28 cellular contexts compared by ENCODE assay signal in the genomic region with DNA sequence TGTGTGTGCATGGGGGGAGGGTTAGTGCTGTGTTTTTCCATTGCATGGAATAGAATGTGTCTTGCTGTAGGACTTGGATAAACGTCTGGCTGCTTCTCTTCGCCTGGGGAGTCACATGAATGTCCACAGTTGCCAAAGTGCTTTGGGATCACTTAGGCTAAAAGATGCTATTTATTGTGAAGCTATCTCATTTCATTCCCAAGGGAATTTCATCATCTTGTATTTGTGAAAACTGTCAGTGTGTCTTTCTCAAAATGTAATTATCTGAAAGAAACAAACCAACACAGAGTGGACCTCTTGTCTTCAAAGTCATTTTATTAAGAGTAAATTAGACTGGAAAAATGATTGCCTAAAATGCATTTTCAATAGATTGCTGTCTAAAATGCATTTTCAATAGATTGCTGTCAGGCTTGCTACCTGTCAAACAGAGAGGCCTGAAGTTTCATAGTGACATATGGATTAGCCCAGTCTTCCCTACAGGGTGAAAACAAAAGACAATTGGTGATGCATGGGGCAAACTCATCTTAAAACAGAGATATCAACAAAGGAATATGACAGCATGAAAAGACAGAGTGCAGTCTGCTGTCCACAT.
DNase-seq lines count a peak whose midpoint lies in the region; ATAC-seq and TF ChIP-seq lines count a peak whose summit lies in the region.
"Had no signal": no experiment of that assay in that cellular context is flagged by ENCODE, and none has a peak within 500 bp of the region (broad histone marks: within the 10 kb centered on the region; RNA-seq: fewer than 3 reads in every experiment).

No MANE protein-coding gene starts in this region.

- no peak for TF ChIP-seq CTCF in endodermal cell (conservative IDR thresholded peaks at IDR 0.05)

- H3K4me1 Mint-ChIP-seq in activated CD4-positive, alpha-beta T cell treated with anti-CD3 and anti-CD28 coated beads, Interleukin-2, amount 10 ng/mL, durations not matched to agents 24 days and 14 days, result peaks cover 7% of the 10 kb centered on the region
- no peaks in the 10 kb centered on the region for H3K4me1 Mint-ChIP-seq in endodermal cell

- peaks cover 3% of the 10 kb centered on the region for H3K4me1 ChIP-seq in endodermal cell (ENCODE audit: control insufficient read depth, insufficient read depth, low read length)
- H3K4me1 ChIP-seq: parathyroid adenoma, suprapubic skin, uterus had no signal

- no peak overlapping the region for H3K27ac Mint-ChIP-seq in activated CD4-positive, alpha-beta T cell treated with anti-CD3 and anti-CD28 coated beads, Interleukin-2, amount 10 ng/mL, durations not matched to agents 24 days and 14 days
- no peak overlapping the region for H3K27ac Mint-ChIP-seq in endodermal cell
- H3K27ac Mint-ChIP-seq: memory B cell; stimulated activated memory B cell treated with anti-CD40 and anti-IgM and Interleukin-4, amounts not matched to agents 10 μg/mL and 1 μg/mL and 100 μg/mL, for 72 hours had no signal

- intact Hi-C loops in activated CD4-positive, alpha-beta T cell treated with anti-CD3 and anti-CD28 coated beads, Interleukin-2, amount 10 ng/mL, durations not matched to agents 24 days and 14 days (cut with micrococcal nuclease), result no loop called here
- intact Hi-C loops in sciatic nerve (cut with DNase I) (no loop called here), posterior vena cava (cut with DNase I) (loop anchor here (5.0 to 10.0 kb wide), 2 partner anchors 632 to 635 kb away; no protein-coding TSS in a partner anchor)

- no peaks in the 10 kb centered on the region for H3K9me3 ChIP-seq in endodermal cell (ENCODE audit: control insufficient read depth, low read length)
- H3K9me3 ChIP-seq: BLaER1 treated with 17β-estradiol and CSF1 and Interleukin-3, amounts not matched to agents 10 nM and 100 nM; suprapubic skin; uterus had no signal

- ATAC-seq in sciatic nerve (peak; percentile 15), HG03097 (IDR thresholded peaks at IDR 0.05; ENCODE audit: low FRiP score, unreplicated experiment) (no peak)
- ATAC-seq: activated T-cell treated with anti-CD3 and anti-CD28 coated beads, Interleukin-2, amount 50 U/mL, for 4 hours; left colon; stimulated activated memory B cell treated with anti-CD40 and anti-IgM and Interleukin-4, amounts not matched to agents 10 μg/mL and 1 μg/mL and 100 μg/mL, for 72 hours had no signal

- no peak overlapping the region for H3K9ac ChIP-seq in endodermal cell (ENCODE audit: extremely low read depth, low read length, poor library complexity, severe bottlenecking)
- H3K9ac ChIP-seq: BLaER1 treated with 17β-estradiol and CSF1 and Interleukin-3, amounts not matched to agents 10 nM and 100 nM; parathyroid adenoma had no signal

- no peaks in the 10 kb centered on the region for H3K36me3 ChIP-seq in endodermal cell (ENCODE audit: control insufficient read depth, insufficient read depth, low read length)
- H3K36me3 ChIP-seq: BLaER1 treated with 17β-estradiol and CSF1 and Interleukin-3, amounts not matched to agents 10 nM and 100 nM; suprapubic skin; uterus had no signal

- DNase-seq in activated CD4-positive, alpha-beta T cell treated with anti-CD3 and anti-CD28 coated beads, Interleukin-2, amount 10 ng/mL, durations not matched to agents 24 days and 14 days, result no peak
- no peak for DNase-seq in activated CD4-positive, alpha-beta T cell treated with anti-CD3 and anti-CD28 coated beads, Interleukin-2, amount 50 U/mL, for 1 hour
- DNase-seq in NCI-H2171 treated with DMSO at 0.1 percent for 48 hours (lab: John Stamatoyannopoulos, UW) (peak; percentile 91), endodermal cell (no peak), sciatic nerve (ENCODE audit: low spot score) (no peak), posterior vena cava (ENCODE audit: low spot score) (no peak), DMS53 (lab: John Stamatoyannopoulos, UW) (no peak)
- DNase-seq: ACHN; activated CD4-positive, CD25-positive, alpha-beta regulatory T cell treated with anti-CD3 and anti-CD28 coated beads, Interleukin-2, amount 50 U/mL, for 72 hours; activated naive CD4-positive, alpha-beta T cell treated with Interleukin-2 at 50 U/mL for 16 hours; activated T-cell treated with anti-CD3 and anti-CD28 coated beads, Interleukin-2, amount 50 U/mL, for 4 hours; cortex of kidney; EL; GOT3; IMR-90; left colon; naive B cell; NCI-H1105; RPMI8226; stimulated activated CD4-positive, alpha-beta T cell treated with anti-CD3 and anti-CD28 coated beads, Interleukin-1b, Interleukin-23, amount 100 ng/mL, for 48 hours; T1000; uterus had no signal

- H3K27me3 Mint-ChIP-seq in activated CD4-positive, alpha-beta T cell treated with anti-CD3 and anti-CD28 coated beads, Interleukin-2, amount 10 ng/mL, durations not matched to agents 24 days and 14 days, result no peaks in the 10 kb centered on the region
- no peaks in the 10 kb centered on the region for H3K27me3 Mint-ChIP-seq in endodermal cell (ENCODE audit: insufficient read depth)

- H3K9me3 Mint-ChIP-seq in activated CD4-positive, alpha-beta T cell treated with anti-CD3 and anti-CD28 coated beads, Interleukin-2, amount 10 ng/mL, durations not matched to agents 24 days and 14 days, result no peaks in the 10 kb centered on the region
- H3K9me3 Mint-ChIP-seq in endodermal cell, result peaks cover 11% of the 10 kb centered on the region
- H3K9me3 Mint-ChIP-seq: activated T-cell treated with anti-CD3 and anti-CD28 coated beads, Interleukin-2, amount 50 U/mL, for 4 hours; memory B cell; naive B cell; stimulated activated memory B cell treated with anti-CD40 and anti-IgM and Interleukin-4, amounts not matched to agents 10 μg/mL and 1 μg/mL and 100 μg/mL, for 72 hours had no signal

- peak overlapping the region; percentile 8 for H3K4me3 Mint-ChIP-seq in activated CD4-positive, alpha-beta T cell treated with anti-CD3 and anti-CD28 coated beads, Interleukin-2, amount 10 ng/mL, durations not matched to agents 24 days and 14 days
- H3K4me3 Mint-ChIP-seq in endodermal cell, result no peak overlapping the region
- H3K4me3 Mint-ChIP-seq: activated T-cell treated with anti-CD3 and anti-CD28 coated beads, Interleukin-2, amount 50 U/mL, for 4 hours; memory B cell; naive B cell; stimulated activated memory B cell treated with anti-CD40 and anti-IgM and Interleukin-4, amounts not matched to agents 10 μg/mL and 1 μg/mL and 100 μg/mL, for 72 hours had no signal

- WGBS in endodermal cell (ENCODE audit: insufficient coverage in 1 of 2, insufficient read length in 1 of 2), 2 experiments, result 78% methylated on average over 2 of the region's 2 CpGs; no CpG with 5 or more reads in 1 of the 2 experiments

- no peaks in the 10 kb centered on the region for H3K27me3 ChIP-seq in endodermal cell (ENCODE audit: control insufficient read depth, insufficient read depth, low read length, poor library complexity, severe bottlenecking)
- H3K27me3 ChIP-seq: BLaER1 treated with 17β-estradiol and CSF1 and Interleukin-3, amounts not matched to agents 10 nM and 100 nM; suprapubic skin; uterus had no signal

- H3K27ac ChIP-seq in endodermal cell (ENCODE audit: low read depth, low read length), result peak overlapping the region; percentile 75
- H3K27ac ChIP-seq: parathyroid adenoma, suprapubic skin, uterus had no signal

- H3K36me3 Mint-ChIP-seq in activated CD4-positive, alpha-beta T cell treated with anti-CD3 and anti-CD28 coated beads, Interleukin-2, amount 10 ng/mL, durations not matched to agents 24 days and 14 days (ENCODE audit: low read depth), result no peaks in the 10 kb centered on the region
- no peaks in the 10 kb centered on the region for H3K36me3 Mint-ChIP-seq in endodermal cell (ENCODE audit: low read depth)
- H3K36me3 Mint-ChIP-seq: memory B cell; naive B cell; stimulated activated memory B cell treated with anti-CD40 and anti-IgM and Interleukin-4, amounts not matched to agents 10 μg/mL and 1 μg/mL and 100 μg/mL, for 72 hours had no signal

- H3K4me3 ChIP-seq in endodermal cell (ENCODE audit: low read length), result no peak overlapping the region
- H3K4me3 ChIP-seq: BLaER1 treated with 17β-estradiol and CSF1 and Interleukin-3, amounts not matched to agents 10 nM and 100 nM; suprapubic skin; uterus had no signal

Comparison
In these comparisons a context has a peak if more than half of its experiments do, and no peak if none do; other contexts are left out.
1. intact Hi-C loops: an anchor here in posterior vena cava (5.0 to 10.0 kb wide); none called in activated CD4-positive, alpha-beta T cell treated with anti-CD3 and anti-CD28 coated beads, Interleukin-2, amount 10 ng/mL, durations not matched to agents 24 days and 14 days and sciatic nerve.